ENCODE assay signal across 17 cellular contexts in the genomic region with DNA sequence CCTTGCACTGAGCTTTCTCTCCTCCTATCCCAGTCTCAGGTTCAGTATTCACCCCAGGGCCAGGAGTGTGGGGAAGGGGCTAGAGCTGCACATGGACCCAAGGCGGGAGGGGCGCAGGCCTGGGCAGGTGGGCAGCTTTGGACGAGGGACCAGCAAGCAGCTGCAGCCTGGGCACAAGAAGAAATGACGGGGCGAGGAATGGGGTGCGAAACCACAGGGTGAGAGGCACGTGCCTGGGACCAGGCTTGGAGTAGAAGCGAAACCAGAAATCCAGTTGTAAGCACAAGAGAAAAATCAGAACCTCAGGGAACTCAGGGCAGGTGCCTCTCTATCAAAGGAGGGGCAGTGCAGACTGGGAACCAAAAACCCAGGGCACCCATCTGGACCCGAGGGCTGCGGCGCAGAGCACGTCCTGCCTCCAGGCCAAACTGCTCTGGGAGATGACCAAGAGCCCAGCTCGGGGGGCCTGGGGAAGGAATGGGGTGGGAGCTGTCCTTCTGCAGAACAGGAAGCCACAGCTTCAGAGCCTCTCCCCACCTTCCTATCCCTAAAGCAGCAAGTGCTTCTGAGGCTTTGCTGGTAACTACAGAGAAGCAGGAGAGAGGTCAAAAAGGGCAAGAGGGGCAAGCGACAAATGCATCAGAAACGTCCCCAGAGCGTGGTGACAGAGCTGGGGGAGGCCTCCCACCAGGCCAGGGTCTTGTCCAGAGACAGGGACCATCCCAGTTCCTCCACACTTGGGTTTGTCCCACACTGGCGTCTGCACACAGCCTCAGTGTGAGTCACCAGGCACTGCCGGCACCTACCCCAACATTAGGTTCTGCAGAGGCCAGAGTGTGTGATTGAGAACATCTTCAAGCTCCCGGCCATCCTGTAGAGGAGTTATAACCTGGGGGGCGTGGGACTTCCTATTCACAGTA. TPM values are rescaled to one million over a fixed set of nuclear protein-coding genes. Genes with fewer than 3 reads are reported as not detected.
"Had no signal": no experiment of that assay in that cellular context is flagged by ENCODE, and none has a peak within 500 bp of the region (broad histone marks: within the 10 kb centered on the region; RNA-seq: fewer than 3 reads in every experiment).

No MANE protein-coding gene starts in this region.

- H3K27ac ChIP-seq: body of pancreas, skin epidermis had no signal

- H3K4me3 Mint-ChIP-seq: activated CD8-positive, alpha-beta T cell treated with anti-CD3 and anti-CD28 coated beads, Interleukin-2, amount 10 ng/mL, durations not matched to agents 7 days and 5 days; activated naive CD4-positive, alpha-beta T cell treated with anti-CD3 and anti-CD28 coated beads for 36 hours; activated T-helper 1 cell treated with anti-CD3 and anti-CD28 coated beads, Interleukin-12 subunit alpha, Interleukin-12 subunit beta, Interleukin-2, Interleukin-4 antibody, amounts not matched to agents 30 ng/mL and 10 ng/mL and 1 ng/mL, durations not matched to agents 14 hours and 24 hours and 36 hours; memory B cell; nephron had no signal

- H3K9me3 ChIP-seq: body of pancreas had no signal

- H3K4me1 Mint-ChIP-seq: memory B cell had no signal

- H3K27ac Mint-ChIP-seq: activated naive CD4-positive, alpha-beta T cell treated with anti-CD3 and anti-CD28 coated beads for 36 hours; activated T-helper 1 cell treated with anti-CD3 and anti-CD28 coated beads, Interleukin-12 subunit alpha, Interleukin-12 subunit beta, Interleukin-2, Interleukin-4 antibody, amounts not matched to agents 30 ng/mL and 10 ng/mL and 1 ng/mL, durations not matched to agents 14 hours and 24 hours and 36 hours; memory B cell had no signal

- ATAC-seq: activated CD8-positive, alpha-beta T cell treated with anti-CD3 and anti-CD28 coated beads, Interleukin-2, amount 10 ng/mL, durations not matched to agents 7 days and 5 days; body of pancreas; left colon had no signal

- DNase-seq: activated CD4-positive, alpha-beta T cell treated with anti-CD3 and anti-CD28 coated beads for 1 hour; activated CD8-positive, alpha-beta T cell treated with anti-CD3 and anti-CD28 coated beads, Interleukin-2, amount 10 ng/mL, durations not matched to agents 7 days and 5 days; activated naive CD4-positive, alpha-beta T cell treated with anti-CD3 and anti-CD28 coated beads for 36 hours; amniotic stem cell; body of pancreas; cerebellar nuclear complex; dermis blood vessel endothelial cell; erythroblast; glutamatergic neuron; left colon; trophoblast cell had no signal

- H3K4me3 ChIP-seq: body of pancreas, skin epidermis had no signal

- H3K4me1 ChIP-seq: body of pancreas had no signal

- H3K9me3 Mint-ChIP-seq: activated naive CD4-positive, alpha-beta T cell treated with anti-CD3 and anti-CD28 coated beads for 36 hours; activated T-helper 1 cell treated with anti-CD3 and anti-CD28 coated beads, Interleukin-12 subunit alpha, Interleukin-12 subunit beta, Interleukin-2, Interleukin-4 antibody, amounts not matched to agents 30 ng/mL and 10 ng/mL and 1 ng/mL, durations not matched to agents 14 hours and 24 hours and 36 hours; memory B cell; nephron had no signal

- H3K27me3 ChIP-seq: body of pancreas had no signal

RNA-seq across cellular contexts. Expression of a gene that starts 18.3 kb away (rescaled TPM):
- total RNA-seq: activated naive CD4-positive, alpha-beta T cell treated with anti-CD3 and anti-CD28 coated beads for 36 hours; activated T-helper 1 cell treated with anti-CD3 and anti-CD28 coated beads, Interleukin-12 subunit alpha, Interleukin-12 subunit beta, Interleukin-2, Interleukin-4 antibody, amounts not matched to agents 30 ng/mL and 10 ng/mL and 1 ng/mL, durations not matched to agents 14 hours and 24 hours and 36 hours; dermis blood vessel endothelial cell; osteoblast had no signal

RNA-seq across cellular contexts. Expression of a gene that starts 28.2 kb away (rescaled TPM):
- total RNA-seq: activated naive CD4-positive, alpha-beta T cell treated with anti-CD3 and anti-CD28 coated beads for 36 hours; body of pancreas; dermis blood vessel endothelial cell; osteoblast; subcutaneous adipose tissue had no signal
